In genomic region chr9:83957029-83957513, GRCh38 we compare ENCODE assay signal across 8 cellular contexts. TPM values are rescaled to one million over a fixed set of nuclear protein-coding genes. Genes with fewer than 3 reads are reported as not detected.
A peak's percentile ranks its signal among the peaks of the same experiment; 100 is the strongest.
DNase-seq lines count a peak whose midpoint lies in the region; ATAC-seq, FAIRE-seq and TF ChIP-seq lines count a peak whose summit lies in the region.

No MANE protein-coding gene starts in this region.

- 9 to 25% (median 22%) methylated on average over 12 of the region's 12 CpGs for WGBS in small intestine, 3 donors

- H3K27me3 ChIP-seq in RWPE2 (ENCODE audit: insufficient read depth, poor library complexity, severe bottlenecking) (no peaks in the 10 kb centered on the region), small intestine (ENCODE audit: control insufficient read depth in 2 of 2, insufficient read depth in 2 of 2, low read length in 2 of 2) (no peaks in the 10 kb centered on the region)

- peak overlapping the region; percentile 54 for H3K4me3 ChIP-seq in RWPE2 (ENCODE audit: severe bottlenecking)
- peak overlapping the region; percentile 49 to 60 for H3K4me3 ChIP-seq in foreskin fibroblast (ENCODE audit: low read depth in 1 of 2, low read length in 2 of 2)
- peak overlapping the region; percentile 62 to 91 for H3K4me3 ChIP-seq in small intestine (ENCODE audit: low read depth in 1 of 2, low read length in 2 of 2)

- peaks cover 12% of the 10 kb centered on the region for H3K4me1 ChIP-seq in RWPE2 (ENCODE audit: insufficient read depth, poor library complexity, severe bottlenecking)
- peaks cover 0 to under 1% of the 10 kb centered on the region in 2 donors for H3K4me1 ChIP-seq in small intestine (ENCODE audit: control insufficient read depth in 2 of 2, insufficient read depth in 1 of 2, low read depth in 1 of 2, low read length in 1 of 2)

- ATAC-seq in RWPE2 (ENCODE audit: low read depth) = no peak

- FAIRE-seq in small intestine (lab: Jason Lieb, UNC) = no peak

- peak; percentile 56 for DNase-seq in NCI-H1092 treated with DMSO at 0.1 percent for 48 hours (lab: John Stamatoyannopoulos, UW)
- no peak for DNase-seq in NCI-H1092 (lab: John Stamatoyannopoulos, UW)
- no peak for DNase-seq in RWPE2 (ENCODE audit: low spot score)
- DNase-seq in foreskin fibroblast = peak in 1 of 2 donors; percentile 19
- peak; percentile 54 for DNase-seq in small intestine
- DNase-seq in iPS-NIHi11 (ENCODE audit: low spot score) = no peak
- no peak for DNase-seq in NCI-H1105 treated with DMSO at 0.1 percent for 48 hours (lab: John Stamatoyannopoulos, UW)
- DNase-seq in NCI-H2196 treated with DMSO at 0.1 percent for 48 hours (lab: John Stamatoyannopoulos, UW; ENCODE audit: unreplicated experiment) = no peak

- H3K36me3 ChIP-seq in RWPE2 (ENCODE audit: low read depth) = peaks cover 27% of the 10 kb centered on the region
- peaks cover 2% of the 10 kb centered on the region in 2 donors for H3K36me3 ChIP-seq in small intestine (ENCODE audit: control insufficient read depth in 2 of 2, insufficient read depth in 2 of 2, low read length in 2 of 2)

- no peak for TF ChIP-seq CTCF in RWPE2 (IDR thresholded peaks at IDR 0.05; ENCODE audit: poor library complexity, severe bottlenecking)
- TF ChIP-seq CTCF in foreskin fibroblast (IDR thresholded peaks at IDR 0.05; ENCODE audit: low read depth, low read length) = no peak

- H3K27ac ChIP-seq in RWPE2 (ENCODE audit: poor library complexity, severe bottlenecking) (peak overlapping the region; percentile 59), small intestine (ENCODE audit: low read depth in 1 of 2, low read length in 1 of 2) (peak overlapping the region; percentile 96 to 99)

- H3K9me3 ChIP-seq in RWPE2 (ENCODE audit: severe bottlenecking) = no peaks in the 10 kb centered on the region
- H3K9me3 ChIP-seq in small intestine (ENCODE audit: control insufficient read depth, low read depth) = no peaks in the 10 kb centered on the region

RNA-seq across cellular contexts. Expression of gene HNRNPK, which starts 22.9 kb away (rescaled TPM):
- 100 to 1,000 TPM; 257 to 356 (median 269) TPM for polyA plus RNA-seq in small intestine

RNA-seq across cellular contexts. Expression of gene RMI1, which starts 23.5 kb away (rescaled TPM):
- polyA plus RNA-seq in small intestine = 1 to 10 TPM; 3.2 to 6.4 (median 5.4) TPM

RNA-seq across cellular contexts. Expression of gene KIF27, which starts 35.8 kb away (rescaled TPM):
- 1 to 10 TPM in 2 of 3 donors, under 1 TPM in 1; 0.27 to 1.6 (median 1.1) TPM for polyA plus RNA-seq in small intestine

Comparison
In these comparisons a context has a peak if more than half of its experiments do, and no peak if none do; other contexts are left out.
1. DNase-seq: peak in NCI-H1092 treated with DMSO at 0.1 percent for 48 hours (single experiment) and small intestine (single experiment); none in NCI-H1092 (single experiment), RWPE2 (single experiment), iPS-NIHi11 (single experiment), NCI-H1105 treated with DMSO at 0.1 percent for 48 hours (single experiment) and NCI-H2196 treated with DMSO at 0.1 percent for 48 hours (single experiment).
2. Peak in every context shown above with its lines, with median percentiles within 50 percentile points of each other: H3K4me3 ChIP-seq.